ENCODE assay signal across 9 cellular contexts in genomic region chr20:9397928-9398327, GRCh38.
A peak's percentile ranks its signal among the peaks of the same experiment; 100 is the strongest.
DNase-seq lines count a peak whose midpoint lies in the region; ATAC-seq and TF ChIP-seq lines count a peak whose summit lies in the region.
"Had no signal": no experiment of that assay in that cellular context is flagged by ENCODE, and none has a peak within 500 bp of the region (broad histone marks: within the 10 kb centered on the region; RNA-seq: fewer than 3 reads in every experiment).

No MANE protein-coding gene starts in this region.

- H3K9me3 ChIP-seq in prostate gland = no peaks in the 10 kb centered on the region
- H3K9me3 ChIP-seq: Caco-2 had no signal

- no peak overlapping the region for H3K4me3 Mint-ChIP-seq in activated CD4-positive, alpha-beta T cell treated with anti-CD3 and anti-CD28 coated beads for 36 hours

- no peaks in the 10 kb centered on the region for H3K36me3 ChIP-seq in prostate gland

- no peak overlapping the region for H3K4me3 ChIP-seq in prostate gland

- TF ChIP-seq CTCF in GM13976 (IDR thresholded peaks at IDR 0.05; ENCODE audit: borderline replicate concordance, control extremely low read depth, extremely low read depth, insufficient read depth, missing control alignments) (no peak), prostate gland (IDR thresholded peaks at IDR 0.05) (no peak)

- no peaks in the 10 kb centered on the region for H3K27me3 ChIP-seq in prostate gland (replicated peaks; ENCODE audit: insufficient read depth)

- H3K36me3 Mint-ChIP-seq in activated CD4-positive, alpha-beta T cell treated with anti-CD3 and anti-CD28 coated beads for 36 hours (ENCODE audit: low read depth) = no peaks in the 10 kb centered on the region

- no peak for TF ChIP-seq POLR2A in prostate gland (IDR thresholded peaks at IDR 0.05)

- no peaks in the 10 kb centered on the region for H3K9me3 Mint-ChIP-seq in activated CD4-positive, alpha-beta T cell treated with anti-CD3 and anti-CD28 coated beads for 36 hours (ENCODE audit: low read depth)

- H3K27ac ChIP-seq in prostate gland = no peak overlapping the region

- H3K27ac Mint-ChIP-seq in activated CD4-positive, alpha-beta T cell treated with anti-CD3 and anti-CD28 coated beads for 36 hours = no peak overlapping the region

- intact Hi-C loops in prostate gland (cut with DNase I) = no loop called here
- intact Hi-C loops in activated CD4-positive, alpha-beta T cell treated with anti-CD3 and anti-CD28 coated beads for 36 hours (cut with DNase I, micrococcal nuclease) = loop anchor here in 1 of 2 experiments (10.0 kb wide), 1 partner anchor 543 kb away; no protein-coding TSS in a partner anchor

- no peaks in the 10 kb centered on the region for H3K4me1 ChIP-seq in prostate gland (replicated peaks)
- H3K4me1 ChIP-seq: Caco-2 had no signal

- CTCF ChIA-PET in activated CD4-positive, alpha-beta T cell treated with anti-CD3 and anti-CD28 coated beads for 36 hours (lab: Charles Lee) = interaction anchor here (2.0 kb wide), 1 partner anchor 10 kb away, joined by 7 read pairs; no protein-coding TSS in a partner anchor

- peaks cover 2% of the 10 kb centered on the region for H3K27me3 Mint-ChIP-seq in activated CD4-positive, alpha-beta T cell treated with anti-CD3 and anti-CD28 coated beads for 36 hours

- peak; percentile 11 for DNase-seq in GM13976 (ENCODE audit: low spot score)
- peak; percentile 60 for DNase-seq in globus pallidus (ENCODE audit: low spot score)
- DNase-seq in iPS-NIHi11 (ENCODE audit: low spot score) = no peak
- DNase-seq in prostate gland (ENCODE audit: low spot score) = no peak
- DNase-seq in activated CD4-positive, alpha-beta T cell treated with anti-CD3 and anti-CD28 coated beads for 36 hours = no peak
- DNase-seq in NCI-H2081 treated with DMSO at 0.1 percent for 48 hours (lab: John Stamatoyannopoulos, UW) = no peak
- DNase-seq: Caco-2 had no signal

- 90% methylated on average over 8 of the region's 8 CpGs for WGBS in prostate gland

- in situ Hi-C loops in GM13976 (cut with MboI; ENCODE audit: low sequenced_read_pairs, unreplicated experiment) = no loop called here

- POLR2A ChIA-PET in activated CD4-positive, alpha-beta T cell treated with anti-CD3 and anti-CD28 coated beads for 36 hours (lab: Charles Lee) = no interaction called here

- ATAC-seq in GM21526 (IDR thresholded peaks at IDR 0.05; ENCODE audit: low FRiP score, unreplicated experiment) = peak; percentile 98
- peak; percentile 95 for ATAC-seq in HG03432 (IDR thresholded peaks at IDR 0.05; ENCODE audit: unreplicated experiment)
- no peak for ATAC-seq in activated CD4-positive, alpha-beta T cell treated with anti-CD3 and anti-CD28 coated beads for 36 hours

- no peaks in the 10 kb centered on the region for H3K4me1 Mint-ChIP-seq in activated CD4-positive, alpha-beta T cell treated with anti-CD3 and anti-CD28 coated beads for 36 hours

Comparison
In these comparisons a context has a peak if more than half of its experiments do, and no peak if none do; other contexts are left out.
1. DNase-seq: peak in GM13976 (single experiment) and globus pallidus (single experiment); none in iPS-NIHi11 (single experiment), prostate gland (single experiment), activated CD4-positive, alpha-beta T cell treated with anti-CD3 and anti-CD28 coated beads for 36 hours (single experiment) and NCI-H2081 treated with DMSO at 0.1 percent for 48 hours (single experiment).